1 cellular context compared by ENCODE assay signal in the genomic region with DNA sequence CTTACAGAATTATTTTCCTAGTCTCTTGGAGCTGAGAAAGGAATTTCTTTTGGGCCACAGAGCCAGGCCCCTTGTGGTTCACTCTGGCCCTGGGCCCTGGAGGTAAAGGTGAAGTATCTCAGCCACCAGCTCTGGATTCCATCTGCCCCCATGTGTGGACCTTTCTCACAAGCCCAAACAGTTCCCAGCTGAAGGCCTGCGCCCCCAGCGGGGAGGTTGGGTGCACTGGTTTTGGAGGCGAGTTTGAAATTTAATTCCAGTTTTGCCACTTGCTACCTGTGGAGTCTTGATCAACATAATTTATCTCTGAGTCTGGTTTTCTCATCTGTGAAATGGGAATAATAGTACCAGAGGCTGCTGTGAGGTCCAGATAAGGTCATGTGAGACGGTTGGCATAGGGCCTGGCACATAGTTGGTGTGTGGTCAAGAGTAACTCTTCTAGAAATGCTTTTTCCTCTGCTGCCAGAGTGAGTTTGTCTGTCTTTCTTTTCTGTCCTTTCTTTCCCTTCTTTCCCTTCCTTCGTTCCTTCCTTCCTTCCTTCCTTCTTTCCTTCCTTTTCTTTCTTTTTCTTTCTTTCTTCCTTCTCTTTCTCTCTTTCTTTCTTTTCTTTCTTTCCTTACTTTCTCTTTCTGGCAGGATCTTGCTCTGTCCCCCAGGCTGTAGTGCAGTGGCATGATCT.
TF ChIP-seq lines count a peak whose summit lies in the region.

No MANE protein-coding gene starts in this region.

TF ChIP-seq in WTC11, 78 proteins besides CTCF, POLR2A, EP300 and RAD21 (continued from another document):
- peak; percentile 32; the same call in 1 of the 2 replicates for TF ChIP-seq ZNF512 (CRISPR knock-in tag; IDR thresholded peaks at IDR 0.05; ENCODE audit: borderline replicate concordance)
TF ChIP-seq in WTC11: peak in this region for 1.
